Comparison of ENCODE assay signal across 8 cellular contexts in genomic region chr2:10123281-10123680, GRCh38. TPM values are rescaled to one million over a fixed set of nuclear protein-coding genes. Genes with fewer than 3 reads are reported as not detected.
DNase-seq lines count a peak whose midpoint lies in the region; ATAC-seq and TF ChIP-seq lines count a peak whose summit lies in the region.

No MANE protein-coding gene starts in this region.

- H3K27me3 Mint-ChIP-seq in brain: peaks cover 11% of the 10 kb centered on the region

- peak overlapping the region; percentile 95 for H3K27ac ChIP-seq in BLaER1
- no peak overlapping the region for H3K27ac ChIP-seq in mucosa of rectum (ENCODE audit: low read depth in 2 of 2, low read length in 2 of 2)
- no peak overlapping the region for H3K27ac ChIP-seq in thyroid gland

- 0 to 5% methylated on average over 18 of the region's 18 CpGs for WGBS in thyroid gland, 2 donors

- H3K9me3 ChIP-seq in BLaER1: no peaks in the 10 kb centered on the region
- H3K9me3 ChIP-seq in mucosa of rectum (ENCODE audit: control insufficient read depth in 2 of 2, low read length in 2 of 2): no peaks in the 10 kb centered on the region
- H3K9me3 ChIP-seq in thyroid gland: no peaks in the 10 kb centered on the region

- H3K36me3 Mint-ChIP-seq in brain: peaks cover 3% of the 10 kb centered on the region

- peak overlapping the region; percentile 96 for H3K4me2 ChIP-seq in BLaER1

- H3K4me3 ChIP-seq in BLaER1 (peak overlapping the region; percentile 83), mucosa of rectum (ENCODE audit: low read length in 2 of 2) (peak overlapping the region; percentile 73 to 81), thyroid gland (replicated peaks in 1 of 3) (no peak overlapping the region)
- peak overlapping the region; percentile 91 for H3K4me3 ChIP-seq in Jurkat, Clone E6-1 (ENCODE audit: low read length)

- H3K27me3 ChIP-seq in BLaER1 (no peaks in the 10 kb centered on the region), mucosa of rectum (ENCODE audit: control insufficient read depth in 2 of 2, insufficient read depth in 2 of 2, low read length in 2 of 2) (peaks cover 4 to 5% of the 10 kb centered on the region in 2 donors), thyroid gland (peaks cover 7% of the 10 kb centered on the region)

- H3K27ac Mint-ChIP-seq in brain: peak overlapping the region in 4 of 5 experiments; percentile 8 to 65 (median 26)

- peak overlapping the region; percentile 87 to 89 (median 88) for H3K4me3 Mint-ChIP-seq in brain

- H3K36me3 ChIP-seq in BLaER1 (peaks cover 37% of the 10 kb centered on the region), mucosa of rectum (ENCODE audit: control insufficient read depth in 2 of 2, insufficient read depth in 2 of 2, low read length in 2 of 2) (no peaks in the 10 kb centered on the region), thyroid gland (no peaks in the 10 kb centered on the region)

- peaks cover 49% of the 10 kb centered on the region for H4K20me1 ChIP-seq in BLaER1

- H3K9ac ChIP-seq in BLaER1: peak overlapping the region; percentile 92
- peak overlapping the region in 1 of 2 donors; percentile 72 for H3K9ac ChIP-seq in mucosa of rectum (ENCODE audit: low read depth in 1 of 2, low read length in 2 of 2)

- peaks cover 84% of the 10 kb centered on the region for H3K4me1 ChIP-seq in BLaER1
- H3K4me1 ChIP-seq in mucosa of rectum (ENCODE audit: control insufficient read depth in 2 of 2, insufficient read depth in 2 of 2, low read length in 2 of 2): peaks cover 32 to 47% of the 10 kb centered on the region in 2 donors
- H3K4me1 ChIP-seq in thyroid gland: peaks cover 14 to 23% of the 10 kb centered on the region in 2 donors

- ATAC-seq in HG03432 (IDR thresholded peaks at IDR 0.05; ENCODE audit: unreplicated experiment): no peak
- ATAC-seq in GM21526 (IDR thresholded peaks at IDR 0.05; ENCODE audit: low FRiP score, unreplicated experiment): no peak
- no peak for ATAC-seq in GM19023 (IDR thresholded peaks at IDR 0.05; ENCODE audit: unreplicated experiment)

- TF ChIP-seq POLR2A in thyroid gland (IDR thresholded peaks at IDR 0.05): no peak

- H3K9me3 Mint-ChIP-seq in brain: no peaks in the 10 kb centered on the region

- no peak for TF ChIP-seq CTCF in brain (conservative IDR thresholded peaks at IDR 0.05)
- TF ChIP-seq CTCF in thyroid gland (IDR thresholded peaks at IDR 0.05): no peak

- intact Hi-C loops in thyroid gland (cut with DNase I): loop anchor here (10.0 kb wide), 1 partner anchor 542 kb away; no protein-coding TSS in a partner anchor

- DNase-seq in Jurkat, Clone E6-1 (ENCODE audit: low read depth, low spot score): no peak
- no peak for DNase-seq in thyroid gland

- peaks cover 63% of the 10 kb centered on the region for H3K4me1 Mint-ChIP-seq in brain

RNA-seq across cellular contexts. Expression of gene RRM2, which starts 0.7 kb away (rescaled TPM):
- 564 TPM for polyA plus RNA-seq in Jurkat, Clone E6-1 (2012; ENCODE audit: insufficient read depth, insufficient read length)
- polyA plus RNA-seq in brain (ENCODE audit: insufficient read depth, low read depth, low replicate concordance): 45.9 TPM
- total RNA-seq in thyroid gland: under 1 TPM in 3 of 4 donors, not detected in 1; 0.27 to 0.83 (median 0.75) TPM

RNA-seq across cellular contexts. Expression of gene CYS1, which starts 43.1 kb away (rescaled TPM):
- not detected for polyA plus RNA-seq in Jurkat, Clone E6-1 (2012; ENCODE audit: insufficient read depth, insufficient read length)
- 1.7 TPM for polyA plus RNA-seq in brain (ENCODE audit: insufficient read depth, low read depth, low replicate concordance)
- total RNA-seq in thyroid gland: 10 to 100 TPM in 1 of 4 donors, 1 to 10 TPM in 2, under 1 TPM in 1; 0.59 to 47.2 (median 2.7) TPM

Comparison
In these comparisons a context has a peak if more than half of its experiments do, and no peak if none do; other contexts are left out.
1. H3K4me3 ChIP-seq: peak in BLaER1 (single experiment), Jurkat, Clone E6-1 (single experiment) and mucosa of rectum (2 of 2); none in thyroid gland (0 of 3).